15 cellular contexts compared by ENCODE assay signal in the genomic region with DNA sequence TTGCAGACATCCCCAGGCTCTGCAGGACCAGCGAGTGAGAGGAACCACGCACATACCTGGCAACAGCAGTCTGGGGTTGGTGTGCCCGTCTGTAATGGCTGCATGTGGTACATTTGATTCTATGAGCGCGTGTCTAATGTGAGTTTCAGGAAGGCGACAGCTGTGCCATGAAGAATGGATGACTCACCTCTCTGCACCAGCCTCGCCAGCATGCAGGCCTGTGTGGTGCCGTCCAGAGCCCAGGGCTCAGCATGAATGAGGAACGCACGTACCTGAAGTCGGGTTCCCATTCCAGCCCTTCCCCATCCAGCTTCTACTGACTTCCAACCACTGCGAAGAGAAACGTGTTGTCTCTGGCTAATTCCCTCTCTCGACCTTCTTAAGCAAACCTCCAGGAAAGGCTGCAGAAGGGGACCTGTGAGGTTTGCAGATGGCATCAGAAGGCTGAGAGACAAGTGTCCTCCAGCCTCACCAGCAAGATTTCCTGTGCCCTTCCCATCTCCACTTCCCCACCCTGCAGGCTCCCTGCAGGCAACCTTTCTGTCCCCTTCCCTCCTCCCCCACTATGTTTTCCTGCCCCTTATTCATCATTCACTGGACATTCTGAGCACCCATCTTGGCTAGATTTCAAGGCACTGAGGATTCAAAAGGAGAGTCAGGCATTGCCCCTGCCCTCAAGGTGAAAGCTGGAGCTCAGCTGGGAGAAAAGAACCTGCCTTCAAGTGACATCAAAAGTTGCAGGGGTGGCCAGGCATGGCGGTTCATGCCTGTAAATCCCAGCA. TPM values are rescaled to one million over a fixed set of nuclear protein-coding genes. Genes with fewer than 3 reads are reported as not detected.
DNase-seq lines count a peak whose midpoint lies in the region; ATAC-seq, FAIRE-seq and TF ChIP-seq lines count a peak whose summit lies in the region.
"Had no signal": no experiment of that assay in that cellular context is flagged by ENCODE, and none has a peak within 500 bp of the region (broad histone marks: within the 10 kb centered on the region; RNA-seq: fewer than 3 reads in every experiment).

No MANE protein-coding gene starts in this region.

- DNase-seq in Right ventricle myocardium inferior (ENCODE audit: missing footprints) (peak; percentile 39), heart right ventricle (no peak), SJCRH30 (peak; percentile 75 to 85), vagina (ENCODE audit: extremely low spot score in 2 of 2) (no peak), NCI-H526 (lab: John Stamatoyannopoulos, UW) (no peak), Peyer's patch (no peak), C1 segment of cervical spinal cord (lab: John Stamatoyannopoulos, UW) (no peak)
- DNase-seq: activated CD8-positive, alpha-beta T cell treated with anti-CD3 and anti-CD28 coated beads for 36 hours; left ventricle myocardium inferior; naive thymus-derived CD4-positive, alpha-beta T cell; NCI-H2081 treated with DMSO at 0.1 percent for 48 hours; stimulated activated CD4-positive, alpha-beta T cell treated with anti-CD3 and anti-CD28 coated beads, Interleukin-2, amount 100 ng/mL, for 48 hours; thyroid gland had no signal

- H3K27me3 ChIP-seq in heart right ventricle: peaks cover 0 to 18% (median 0%) of the 10 kb centered on the region in 7 donors
- H3K27me3 ChIP-seq in SJCRH30: no peaks in the 10 kb centered on the region
- H3K27me3 ChIP-seq in vagina: no peaks in the 10 kb centered on the region
- H3K27me3 ChIP-seq in Peyer's patch: no peaks in the 10 kb centered on the region
- H3K27me3 ChIP-seq: thyroid gland had no signal

- H3K27ac ChIP-seq in heart right ventricle (no peak overlapping the region), SJCRH30 (peak overlapping the region; percentile 97), vagina (peak overlapping the region; percentile 25), Peyer's patch (no peak overlapping the region)
- H3K27ac ChIP-seq: left ventricle myocardium inferior, thyroid gland had no signal

- H3K36me3 ChIP-seq in heart right ventricle: no peaks in the 10 kb centered on the region
- no peaks in the 10 kb centered on the region for H3K36me3 ChIP-seq in SJCRH30
- H3K36me3 ChIP-seq in vagina: no peaks in the 10 kb centered on the region
- no peaks in the 10 kb centered on the region for H3K36me3 ChIP-seq in Peyer's patch
- H3K36me3 ChIP-seq: left ventricle myocardium inferior, thyroid gland had no signal

- no peak for TF ChIP-seq POLR2A in vagina (IDR thresholded peaks at IDR 0.05)
- TF ChIP-seq POLR2A in Peyer's patch (IDR thresholded peaks at IDR 0.05): no peak

- ATAC-seq in Right ventricle myocardium inferior (no peak), heart right ventricle (no peak)
- ATAC-seq: activated CD8-positive, alpha-beta T cell treated with anti-CD3 and anti-CD28 coated beads for 36 hours; naive thymus-derived CD4-positive, alpha-beta T cell; right cardiac atrium had no signal

- FAIRE-seq in islet of Langerhans (lab: Jason Lieb, UNC): peak; percentile 91

- TF ChIP-seq CTCF in heart right ventricle (IDR thresholded peaks at IDR 0.05) (no peak), vagina (IDR thresholded peaks at IDR 0.05) (no peak), Peyer's patch (IDR thresholded peaks at IDR 0.05) (no peak)

- H3K9me3 ChIP-seq in heart right ventricle (no peaks in the 10 kb centered on the region), SJCRH30 (replicated peaks) (no peaks in the 10 kb centered on the region), vagina (no peaks in the 10 kb centered on the region), Peyer's patch (no peaks in the 10 kb centered on the region)
- H3K9me3 ChIP-seq: left ventricle myocardium inferior, thyroid gland had no signal

- H3K4me1 ChIP-seq in heart right ventricle: peaks cover 0 to 28% (median 5%) of the 10 kb centered on the region in 9 donors
- peaks cover 54% of the 10 kb centered on the region for H3K4me1 ChIP-seq in SJCRH30
- peaks cover 27% of the 10 kb centered on the region for H3K4me1 ChIP-seq in vagina
- H3K4me1 ChIP-seq in Peyer's patch: peaks cover 0 to 13% (median 1%) of the 10 kb centered on the region in 4 donors

- 94 to 96% methylated on average over 15 of the region's 15 CpGs for WGBS in heart right ventricle, 2 donors

- intact Hi-C loops in Right ventricle myocardium inferior (cut with DNase I): no loop called here
- intact Hi-C loops in heart right ventricle (cut with DNase I): loop anchor here in 1 of 10 donors (10.0 kb wide), 1 partner anchor 77 kb away; no protein-coding TSS in a partner anchor
- intact Hi-C loops in vagina (cut with DNase I): no loop called here

- H3K4me3 ChIP-seq in heart right ventricle: no peak overlapping the region
- H3K4me3 ChIP-seq in SJCRH30: no peak overlapping the region
- no peak overlapping the region for H3K4me3 ChIP-seq in vagina
- H3K4me3 ChIP-seq in Peyer's patch: no peak overlapping the region
- H3K4me3 ChIP-seq: left ventricle myocardium inferior, thyroid gland had no signal

RNA-seq across cellular contexts. Expression of a gene that starts 54.3 kb away (rescaled TPM):
- total RNA-seq in Right ventricle myocardium inferior (15.4 TPM), heart right ventricle (10 to 100 TPM in 9 of 10 donors, 1 to 10 TPM in 1; 9.3 to 16.3 (median 13.4) TPM), vagina (17.4 TPM), Peyer's patch (10 to 100 TPM; 28.1 to 80.9 (median 61.2) TPM)
- polyA plus RNA-seq in heart right ventricle: 10 to 100 TPM in 1 of 2 donors, 1 to 10 TPM in 1; 8.4 to 18.0 TPM
- total RNA-seq in SJCRH30 (2014; rRNA removed; shearing (Covaris generic)): 1.2 and 1.3 TPM in 2 replicates

Comparison
In these comparisons a context has a peak if more than half of its experiments do, and no peak if none do; other contexts are left out.
1. DNase-seq: peak in Right ventricle myocardium inferior (single experiment) and SJCRH30 (2 of 2); none in heart right ventricle (0 of 2), vagina (0 of 2), NCI-H526 (0 of 2), Peyer's patch (0 of 3) and C1 segment of cervical spinal cord (0 of 14).
2. H3K27ac ChIP-seq: peak in SJCRH30 (single experiment) and vagina (single experiment); none in heart right ventricle (0 of 10) and Peyer's patch (0 of 4).